In genomic region chr12:3085341-3086125, GRCh38 we compare ENCODE assay signal across 23 cellular contexts. TPM values are rescaled to one million over a fixed set of nuclear protein-coding genes. Genes with fewer than 3 reads are reported as not detected.
A peak's percentile ranks its signal among the peaks of the same experiment; 100 is the strongest.
DNase-seq lines count a peak whose midpoint lies in the region; ATAC-seq, FAIRE-seq and TF ChIP-seq lines count a peak whose summit lies in the region.
"Had no signal": no experiment of that assay in that cellular context is flagged by ENCODE, and none has a peak within 500 bp of the region (broad histone marks: within the 10 kb centered on the region; RNA-seq: fewer than 3 reads in every experiment).

No MANE protein-coding gene starts in this region.

- intact Hi-C loops in esophagus squamous epithelium (cut with DNase I): no loop called here

- TF ChIP-seq POLR2A in esophagus squamous epithelium (IDR thresholded peaks at IDR 0.05): no peak

- FAIRE-seq in RCC 7860 (lab: Jason Lieb, UNC): peak; percentile 26
- FAIRE-seq: GM12891 had no signal

- H3K4me3 Mint-ChIP-seq in activated T-cell treated with anti-CD3 and anti-CD28 coated beads, Interleukin-2, amount 50 U/mL, for 72 hours: no peak overlapping the region

- peaks cover 0 to 2% of the 10 kb centered on the region in 2 donors for H3K9me3 Mint-ChIP-seq in activated T-cell treated with anti-CD3 and anti-CD28 coated beads, Interleukin-2, amount 50 U/mL, for 72 hours

- H3K4me3 ChIP-seq in esophagus squamous epithelium (no peak overlapping the region), lung (no peak overlapping the region), subcutaneous abdominal adipose tissue (ENCODE audit: low read depth in 1 of 5, low read length in 5 of 5) (no peak overlapping the region)
- H3K4me3 ChIP-seq: BLaER1, coronary artery, left lung, sigmoid colon, testis had no signal

- H3K9me3 ChIP-seq in esophagus squamous epithelium (no peaks in the 10 kb centered on the region), lung (ENCODE audit: control insufficient read depth in 2 of 2, insufficient read depth in 1 of 2, low read length in 1 of 2) (no peaks in the 10 kb centered on the region), subcutaneous abdominal adipose tissue (ENCODE audit: control insufficient read depth in 5 of 5, low read length in 5 of 5) (no peaks in the 10 kb centered on the region)
- H3K9me3 ChIP-seq: left lung, sigmoid colon, testis had no signal

- ATAC-seq in lung (ENCODE audit: insufficient read depth, low FRiP score): no peak
- ATAC-seq in activated T-cell treated with anti-CD3 and anti-CD28 coated beads, Interleukin-2, amount 50 U/mL, for 72 hours (replicated peaks in 1 of 2): no peak
- ATAC-seq: HCT116, left lung had no signal

- H3K27me3 ChIP-seq in esophagus squamous epithelium: no peaks in the 10 kb centered on the region
- H3K27me3 ChIP-seq in lung (ENCODE audit: control insufficient read depth, insufficient read depth): no peaks in the 10 kb centered on the region
- H3K27me3 ChIP-seq in subcutaneous abdominal adipose tissue (ENCODE audit: control insufficient read depth in 5 of 5, insufficient read depth in 4 of 5, low read length in 5 of 5): no peaks in the 10 kb centered on the region
- H3K27me3 ChIP-seq: BLaER1, left lung, sigmoid colon, testis had no signal

- H3K4me1 ChIP-seq in esophagus squamous epithelium (peaks cover 6 to 76% (median 26%) of the 10 kb centered on the region in 3 donors), lung (ENCODE audit: control insufficient read depth in 2 of 2, insufficient read depth in 2 of 2, low read length in 2 of 2) (peaks cover 6 to 35% of the 10 kb centered on the region in 2 donors), subcutaneous abdominal adipose tissue (ENCODE audit: control insufficient read depth in 5 of 5, insufficient read depth in 5 of 5, low read length in 5 of 5) (peaks cover 4 to 73% (median 35%) of the 10 kb centered on the region in 5 donors)
- H3K4me1 ChIP-seq: sigmoid colon, testis had no signal

- H3K4me1 Mint-ChIP-seq in activated T-cell treated with anti-CD3 and anti-CD28 coated beads, Interleukin-2, amount 50 U/mL, for 72 hours (ENCODE audit: low read depth): no peaks in the 10 kb centered on the region

- no peaks in the 10 kb centered on the region for H3K36me3 Mint-ChIP-seq in activated T-cell treated with anti-CD3 and anti-CD28 coated beads, Interleukin-2, amount 50 U/mL, for 72 hours (ENCODE audit: insufficient read depth in 2 of 2)

- H3K27ac ChIP-seq in esophagus squamous epithelium: peak overlapping the region in 3 of 4 donors; percentile 11 to 17 (median 15)
- peak overlapping the region; percentile 17 to 73 for H3K27ac ChIP-seq in lung (ENCODE audit: low read depth in 1 of 2, low read length in 1 of 2)
- H3K27ac ChIP-seq in subcutaneous abdominal adipose tissue (ENCODE audit: low read depth, low read length): peak overlapping the region; percentile 62
- H3K27ac ChIP-seq: BLaER1, sigmoid colon, testis had no signal

- TF ChIP-seq CTCF in esophagus squamous epithelium (IDR thresholded peaks at IDR 0.05) (no peak), lung (IDR thresholded peaks at IDR 0.05; ENCODE audit: control extremely low read depth, extremely low read depth) (no peak)

- H3K27ac Mint-ChIP-seq in activated T-cell treated with anti-CD3 and anti-CD28 coated beads, Interleukin-2, amount 50 U/mL, for 72 hours: no peak overlapping the region

- DNase-seq in RCC 7860 (ENCODE audit: low spot score) (no peak), esophagus squamous epithelium (lab: John Stamatoyannopoulos, UW) (no peak), lung (ENCODE audit: low spot score) (no peak), putamen (ENCODE audit: low spot score) (no peak), NCI-H69 (lab: John Stamatoyannopoulos, UW) (no peak)
- no peak for DNase-seq in activated T-cell treated with anti-CD3 and anti-CD28 coated beads, Interleukin-2, amount 50 U/mL, for 72 hours
- DNase-seq: activated CD4-positive, alpha-beta T cell treated with anti-CD3 and anti-CD28 coated beads for 1 hour; activated gamma-delta T cell; amniotic stem cell; erythroblast; GDM1; left lung; NCI-H187; NCI-H510A; sigmoid colon; stimulated activated CD4-positive, alpha-beta T cell treated with anti-CD3 and anti-CD28 coated beads, Interleukin-2, amount 100 ng/mL, for 48 hours; T-helper 9 cell; testis had no signal

- peaks cover 0 to 27% (median 0%) of the 10 kb centered on the region in 3 donors for H3K36me3 ChIP-seq in esophagus squamous epithelium
- H3K36me3 ChIP-seq in lung (ENCODE audit: control insufficient read depth in 2 of 2, insufficient read depth in 2 of 2, low read length in 2 of 2): peaks cover 0 to 3% of the 10 kb centered on the region in 2 donors
- H3K36me3 ChIP-seq in subcutaneous abdominal adipose tissue (ENCODE audit: control insufficient read depth in 5 of 5, insufficient read depth in 5 of 5, low read length in 5 of 5): peaks cover 0 to 4% (median 4%) of the 10 kb centered on the region in 5 donors
- H3K36me3 ChIP-seq: left lung had no signal

- H3K9ac ChIP-seq in subcutaneous abdominal adipose tissue (ENCODE audit: low read length in 5 of 5): peak overlapping the region in 1 of 5 donors; percentile 20
- H3K9ac ChIP-seq: BLaER1 had no signal

- WGBS in esophagus squamous epithelium, 2 donors: 55 to 66% methylated on average over 7 to 14 of the region's 18 CpGs
- 69 to 75% methylated on average over 18 of the region's 18 CpGs for WGBS in lung, 2 donors

- peaks cover 6% of the 10 kb centered on the region for H3K27me3 Mint-ChIP-seq in activated T-cell treated with anti-CD3 and anti-CD28 coated beads, Interleukin-2, amount 50 U/mL, for 72 hours (ENCODE audit: low read depth)

RNA-seq across cellular contexts. Expression of gene TSPAN9, which starts 8.4 kb away (rescaled TPM):
- total RNA-seq in esophagus squamous epithelium (10 to 100 TPM; 10.6 to 23.7 (median 17.6) TPM), lung (10 to 100 TPM; 40.1 to 72.3 TPM)
- 10 to 100 TPM; 23.0 to 27.7 TPM for polyA plus RNA-seq in lung
- total RNA-seq in activated T-cell treated with anti-CD3 and anti-CD28 coated beads, Interleukin-2, amount 50 U/mL, for 72 hours: 1 to 10 TPM in 1 of 2 donors, under 1 TPM in 1; 0.58 to 1.2 TPM

Comparison
In these comparisons a context has a peak if more than half of its experiments do, and no peak if none do; other contexts are left out.
1. RNA of gene TSPAN9, which starts 8.4 kb away (total RNA-seq): 40.1 to 72.3 TPM in lung and 10.6 to 23.7 TPM in esophagus squamous epithelium; 0.58 to 1.2 TPM in activated T-cell treated with anti-CD3 and anti-CD28 coated beads, Interleukin-2, amount 50 U/mL, for 72 hours; every median in the first group is over 4 times any median in the second.
2. Peak in every context shown above with its lines, with median percentiles within 50 percentile points of each other: H3K27ac ChIP-seq.